Comparison of ENCODE assay signal across 2 cellular contexts in genomic region chr9:90956026-90956810, GRCh38.
TF ChIP-seq lines count a peak whose summit lies in the region.

No MANE protein-coding gene starts in this region.

TF ChIP-seq in IMR-90, 13 proteins besides CTCF, POLR2A, EP300 and RAD21:
- TF ChIP-seq CEBPB (IDR thresholded peaks at IDR 0.05; ENCODE audit: low read depth, low read length) (peak; percentile 50; the same call in 1 of the 2 replicates), CHD1 (IDR thresholded peaks at IDR 0.05; ENCODE audit: low read depth, low read length) (no peak)

TF ChIP-seq in H1, 55 proteins besides CTCF, POLR2A, EP300 and RAD21:
- TF ChIP-seq TCF12 (IDR thresholded peaks at IDR 0.05; ENCODE audit: low read depth, low read length) (no peak), BCL11A (IDR thresholded peaks at IDR 0.05; ENCODE audit: low read depth in 2 of 2, low read length in 2 of 2) (no peak), SP1 (IDR thresholded peaks at IDR 0.05; ENCODE audit: low read depth, low read length) (no peak), HDAC6 (IDR thresholded peaks at IDR 0.05; ENCODE audit: low read depth, low read length) (no peak), TAF1 (IDR thresholded peaks at IDR 0.05; ENCODE audit: low read depth, low read length) (no peak), TBP (IDR thresholded peaks at IDR 0.05; ENCODE audit: low read depth, low read length) (no peak), E2F6 (IDR thresholded peaks at IDR 0.05) (no peak), NRF1 (IDR thresholded peaks at IDR 0.05; ENCODE audit: low read depth, low read length) (no peak), YY1 (IDR thresholded peaks at IDR 0.05; ENCODE audit: low read depth, low read length) (no peak), SP2 (IDR thresholded peaks at IDR 0.05; ENCODE audit: low read length) (no peak), SAP30 (IDR thresholded peaks at IDR 0.05; ENCODE audit: insufficient read depth, insufficient replicate concordance, low read length) (no peak), KDM4A (IDR thresholded peaks at IDR 0.05; ENCODE audit: low read depth, low read length, severe bottlenecking) (no peak), FOSL1 (IDR thresholded peaks at IDR 0.05; ENCODE audit: insufficient read depth, low read depth, low read length) (no peak)
- TF ChIP-seq, protein P1, sequence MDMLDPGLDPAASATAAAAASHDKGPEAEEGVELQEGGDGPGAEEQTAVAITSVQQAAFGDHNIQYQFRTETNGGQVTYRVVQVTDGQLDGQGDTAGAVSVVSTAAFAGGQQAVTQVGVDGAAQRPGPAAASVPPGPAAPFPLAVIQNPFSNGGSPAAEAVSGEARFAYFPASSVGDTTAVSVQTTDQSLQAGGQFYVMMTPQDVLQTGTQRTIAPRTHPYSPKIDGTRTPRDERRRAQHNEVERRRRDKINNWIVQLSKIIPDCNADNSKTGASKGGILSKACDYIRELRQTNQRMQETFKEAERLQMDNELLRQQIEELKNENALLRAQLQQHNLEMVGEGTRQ (IDR thresholded peaks at IDR 0.05; ENCODE audit: low read length) = no peak
- TF ChIP-seq, protein P2, sequence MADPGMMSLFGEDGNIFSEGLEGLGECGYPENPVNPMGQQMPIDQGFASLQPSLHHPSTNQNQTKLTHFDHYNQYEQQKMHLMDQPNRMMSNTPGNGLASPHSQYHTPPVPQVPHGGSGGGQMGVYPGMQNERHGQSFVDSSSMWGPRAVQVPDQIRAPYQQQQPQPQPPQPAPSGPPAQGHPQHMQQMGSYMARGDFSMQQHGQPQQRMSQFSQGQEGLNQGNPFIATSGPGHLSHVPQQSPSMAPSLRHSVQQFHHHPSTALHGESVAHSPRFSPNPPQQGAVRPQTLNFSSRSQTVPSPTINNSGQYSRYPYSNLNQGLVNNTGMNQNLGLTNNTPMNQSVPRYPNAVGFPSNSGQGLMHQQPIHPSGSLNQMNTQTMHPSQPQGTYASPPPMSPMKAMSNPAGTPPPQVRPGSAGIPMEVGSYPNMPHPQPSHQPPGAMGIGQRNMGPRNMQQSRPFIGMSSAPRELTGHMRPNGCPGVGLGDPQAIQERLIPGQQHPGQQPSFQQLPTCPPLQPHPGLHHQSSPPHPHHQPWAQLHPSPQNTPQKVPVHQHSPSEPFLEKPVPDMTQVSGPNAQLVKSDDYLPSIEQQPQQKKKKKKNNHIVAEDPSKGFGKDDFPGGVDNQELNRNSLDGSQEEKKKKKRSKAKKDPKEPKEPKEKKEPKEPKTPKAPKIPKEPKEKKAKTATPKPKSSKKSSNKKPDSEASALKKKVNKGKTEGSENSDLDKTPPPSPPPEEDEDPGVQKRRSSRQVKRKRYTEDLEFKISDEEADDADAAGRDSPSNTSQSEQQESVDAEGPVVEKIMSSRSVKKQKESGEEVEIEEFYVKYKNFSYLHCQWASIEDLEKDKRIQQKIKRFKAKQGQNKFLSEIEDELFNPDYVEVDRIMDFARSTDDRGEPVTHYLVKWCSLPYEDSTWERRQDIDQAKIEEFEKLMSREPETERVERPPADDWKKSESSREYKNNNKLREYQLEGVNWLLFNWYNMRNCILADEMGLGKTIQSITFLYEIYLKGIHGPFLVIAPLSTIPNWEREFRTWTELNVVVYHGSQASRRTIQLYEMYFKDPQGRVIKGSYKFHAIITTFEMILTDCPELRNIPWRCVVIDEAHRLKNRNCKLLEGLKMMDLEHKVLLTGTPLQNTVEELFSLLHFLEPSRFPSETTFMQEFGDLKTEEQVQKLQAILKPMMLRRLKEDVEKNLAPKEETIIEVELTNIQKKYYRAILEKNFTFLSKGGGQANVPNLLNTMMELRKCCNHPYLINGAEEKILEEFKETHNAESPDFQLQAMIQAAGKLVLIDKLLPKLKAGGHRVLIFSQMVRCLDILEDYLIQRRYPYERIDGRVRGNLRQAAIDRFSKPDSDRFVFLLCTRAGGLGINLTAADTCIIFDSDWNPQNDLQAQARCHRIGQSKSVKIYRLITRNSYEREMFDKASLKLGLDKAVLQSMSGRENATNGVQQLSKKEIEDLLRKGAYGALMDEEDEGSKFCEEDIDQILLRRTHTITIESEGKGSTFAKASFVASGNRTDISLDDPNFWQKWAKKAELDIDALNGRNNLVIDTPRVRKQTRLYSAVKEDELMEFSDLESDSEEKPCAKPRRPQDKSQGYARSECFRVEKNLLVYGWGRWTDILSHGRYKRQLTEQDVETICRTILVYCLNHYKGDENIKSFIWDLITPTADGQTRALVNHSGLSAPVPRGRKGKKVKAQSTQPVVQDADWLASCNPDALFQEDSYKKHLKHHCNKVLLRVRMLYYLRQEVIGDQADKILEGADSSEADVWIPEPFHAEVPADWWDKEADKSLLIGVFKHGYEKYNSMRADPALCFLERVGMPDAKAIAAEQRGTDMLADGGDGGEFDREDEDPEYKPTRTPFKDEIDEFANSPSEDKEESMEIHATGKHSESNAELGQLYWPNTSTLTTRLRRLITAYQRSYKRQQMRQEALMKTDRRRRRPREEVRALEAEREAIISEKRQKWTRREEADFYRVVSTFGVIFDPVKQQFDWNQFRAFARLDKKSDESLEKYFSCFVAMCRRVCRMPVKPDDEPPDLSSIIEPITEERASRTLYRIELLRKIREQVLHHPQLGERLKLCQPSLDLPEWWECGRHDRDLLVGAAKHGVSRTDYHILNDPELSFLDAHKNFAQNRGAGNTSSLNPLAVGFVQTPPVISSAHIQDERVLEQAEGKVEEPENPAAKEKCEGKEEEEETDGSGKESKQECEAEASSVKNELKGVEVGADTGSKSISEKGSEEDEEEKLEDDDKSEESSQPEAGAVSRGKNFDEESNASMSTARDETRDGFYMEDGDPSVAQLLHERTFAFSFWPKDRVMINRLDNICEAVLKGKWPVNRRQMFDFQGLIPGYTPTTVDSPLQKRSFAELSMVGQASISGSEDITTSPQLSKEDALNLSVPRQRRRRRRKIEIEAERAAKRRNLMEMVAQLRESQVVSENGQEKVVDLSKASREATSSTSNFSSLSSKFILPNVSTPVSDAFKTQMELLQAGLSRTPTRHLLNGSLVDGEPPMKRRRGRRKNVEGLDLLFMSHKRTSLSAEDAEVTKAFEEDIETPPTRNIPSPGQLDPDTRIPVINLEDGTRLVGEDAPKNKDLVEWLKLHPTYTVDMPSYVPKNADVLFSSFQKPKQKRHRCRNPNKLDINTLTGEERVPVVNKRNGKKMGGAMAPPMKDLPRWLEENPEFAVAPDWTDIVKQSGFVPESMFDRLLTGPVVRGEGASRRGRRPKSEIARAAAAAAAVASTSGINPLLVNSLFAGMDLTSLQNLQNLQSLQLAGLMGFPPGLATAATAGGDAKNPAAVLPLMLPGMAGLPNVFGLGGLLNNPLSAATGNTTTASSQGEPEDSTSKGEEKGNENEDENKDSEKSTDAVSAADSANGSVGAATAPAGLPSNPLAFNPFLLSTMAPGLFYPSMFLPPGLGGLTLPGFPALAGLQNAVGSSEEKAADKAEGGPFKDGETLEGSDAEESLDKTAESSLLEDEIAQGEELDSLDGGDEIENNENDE (IDR thresholded peaks at IDR 0.05; ENCODE audit: insufficient replicate concordance, low read length) = no peak
